Comparison of ENCODE assay signal across 18 cellular contexts in genomic region chr5:166710275-166710674, GRCh38.
A peak's percentile ranks its signal among the peaks of the same experiment; 100 is the strongest.
DNase-seq lines count a peak whose midpoint lies in the region; TF ChIP-seq lines count a peak whose summit lies in the region.
"Had no signal": no experiment of that assay in that cellular context is flagged by ENCODE, and none has a peak within 500 bp of the region (broad histone marks: within the 10 kb centered on the region; RNA-seq: fewer than 3 reads in every experiment).

No MANE protein-coding gene starts in this region.

- H3K27ac Mint-ChIP-seq in MCF 10A (ENCODE audit: low read depth, unreplicated experiment): no peak overlapping the region
- H3K27ac Mint-ChIP-seq: B cell; CD4-positive, CD25-positive, alpha-beta regulatory T cell; HFFc6 had no signal

- no TSS peak for BruUV-seq in MCF 10A (replicated peaks; lab: Mats Ljungman, UMichigan)

- intact Hi-C loops in MCF 10A (cut with micrococcal nuclease) (no loop called here), breast epithelium (cut with DNase I; ENCODE audit: low total_unique reads) (no loop called here)

- H3K4me1 Mint-ChIP-seq in MCF 10A (ENCODE audit: insufficient read depth, unreplicated experiment): no peaks in the 10 kb centered on the region
- H3K4me1 Mint-ChIP-seq: B cell; CD4-positive, CD25-positive, alpha-beta regulatory T cell had no signal

- no peak overlapping the region for H3K4me3 Mint-ChIP-seq in MCF 10A (ENCODE audit: unreplicated experiment)
- H3K4me3 Mint-ChIP-seq: B cell; CD4-positive, CD25-positive, alpha-beta regulatory T cell; HFFc6 had no signal

- no peaks in the 10 kb centered on the region for H3K9me3 Mint-ChIP-seq in MCF 10A (ENCODE audit: unreplicated experiment)

- no peak for TF ChIP-seq CTCF in MCF 10A (IDR thresholded peaks at IDR 0.05; ENCODE audit: unreplicated experiment)
- no peak for TF ChIP-seq CTCF in breast epithelium (IDR thresholded peaks at IDR 0.05)
- TF ChIP-seq CTCF in astrocyte of the spinal cord (IDR thresholded peaks at IDR 0.05; ENCODE audit: low read depth, low read length): no peak
- no peak for TF ChIP-seq CTCF in BE2C (IDR thresholded peaks at IDR 0.05; ENCODE audit: low read depth, low read length)

- CTCF ChIA-PET in MCF 10A (lab: Yijun Ruan, JAX): interaction anchor here (0.6 kb wide), 1 partner anchor 8 kb away, joined by 3 read pairs; no protein-coding TSS in a partner anchor

- POLR2A ChIA-PET in MCF 10A (lab: Yijun Ruan, JAX): interaction anchor here (1.4 kb wide), 1 partner anchor 10 kb away, joined by 3 read pairs; no protein-coding TSS in a partner anchor

- no peaks in the 10 kb centered on the region for H3K36me3 ChIP-seq in breast epithelium
- H3K36me3 ChIP-seq in BE2C: no peaks in the 10 kb centered on the region
- H3K36me3 ChIP-seq: SJCRH30 had no signal

- no peak overlapping the region for H3K4me3 ChIP-seq in breast epithelium
- H3K4me3 ChIP-seq in astrocyte of the spinal cord (ENCODE audit: low read depth, low read length): no peak overlapping the region
- H3K4me3 ChIP-seq in BE2C (ENCODE audit: low read depth, low read length): no peak overlapping the region
- H3K4me3 ChIP-seq: PC-9, SJCRH30 had no signal

- TF ChIP-seq POLR2A in breast epithelium (IDR thresholded peaks at IDR 0.05): no peak

- no peaks in the 10 kb centered on the region for H3K36me3 Mint-ChIP-seq in MCF 10A (ENCODE audit: insufficient read depth, unreplicated experiment)
- H3K36me3 Mint-ChIP-seq: CD4-positive, CD25-positive, alpha-beta regulatory T cell had no signal

- H3K9me3 ChIP-seq in breast epithelium: no peaks in the 10 kb centered on the region
- no peaks in the 10 kb centered on the region for H3K9me3 ChIP-seq in BE2C
- H3K9me3 ChIP-seq: SJCRH30 had no signal

- H3K27me3 ChIP-seq in breast epithelium: no peaks in the 10 kb centered on the region
- no peaks in the 10 kb centered on the region for H3K27me3 ChIP-seq in BE2C
- H3K27me3 ChIP-seq: SJCRH30 had no signal

- H3K4me1 ChIP-seq in breast epithelium (no peaks in the 10 kb centered on the region), BE2C (no peaks in the 10 kb centered on the region)
- H3K4me1 ChIP-seq: SJCRH30 had no signal

- in situ Hi-C loops in astrocyte of the spinal cord (cut with HindIII; ENCODE audit: low sequenced_read_pairs): no loop called here

- H3K27ac ChIP-seq in breast epithelium: no peak overlapping the region
- H3K27ac ChIP-seq: 22Rv1, PC-9, SJCRH30 had no signal

- DNase-seq in MCF 10A (ENCODE audit: unreplicated experiment): peak; percentile 38
- DNase-seq in breast epithelium (ENCODE audit: low spot score in 2 of 2): no peak
- DNase-seq in astrocyte of the spinal cord (ENCODE audit: low read depth, low spot score): peak; percentile 5
- peak; percentile 11 for DNase-seq in iPS-NIHi7 (ENCODE audit: extremely low spot score)
- peak; percentile 28 for DNase-seq in renal cortical epithelial cell (ENCODE audit: low read depth)
- DNase-seq in putamen (ENCODE audit: low spot score): no peak
- no peak for DNase-seq in stimulated activated CD4-positive, alpha-beta T cell treated with anti-CD3 and anti-CD28 coated beads, Interleukin-15, amount 100 ng/mL, for 24 hours
- DNase-seq in BE2C: no peak
- DNase-seq: CD4-positive, CD25-positive, alpha-beta regulatory T cell; HFFc6; KG1; NCI-H1417 treated with DMSO at 0.1 percent for 48 hours; NCI-H187 treated with DMSO at 0.1 percent for 48 hours; NCI-H526; PC-9; SJCRH30 had no signal

- no peaks in the 10 kb centered on the region for H3K27me3 Mint-ChIP-seq in MCF 10A (ENCODE audit: insufficient read depth, unreplicated experiment)
- H3K27me3 Mint-ChIP-seq: B cell; CD4-positive, CD25-positive, alpha-beta regulatory T cell had no signal

Comparison
In these comparisons a context has a peak if more than half of its experiments do, and no peak if none do; other contexts are left out.
1. DNase-seq: peak in MCF 10A (single experiment), astrocyte of the spinal cord (single experiment), iPS-NIHi7 (single experiment) and renal cortical epithelial cell (single experiment); none in breast epithelium (0 of 2), putamen (single experiment), stimulated activated CD4-positive, alpha-beta T cell treated with anti-CD3 and anti-CD28 coated beads, Interleukin-15, amount 100 ng/mL, for 24 hours (single experiment) and BE2C (single experiment).